ENCODE assay signal across 8 cellular contexts in genomic region chr10:118753331-118753730, GRCh38. TPM values are rescaled to one million over a fixed set of nuclear protein-coding genes. Genes with fewer than 3 reads are reported as not detected.
DNase-seq lines count a peak whose midpoint lies in the region; ATAC-seq and TF ChIP-seq lines count a peak whose summit lies in the region.

No MANE protein-coding gene starts in this region.

- H3K9me3 Mint-ChIP-seq in osteocyte (ENCODE audit: unreplicated experiment), result no peaks in the 10 kb centered on the region

- WGBS in esophagus, 2 donors, result 14 to 15% methylated on average over 5 of the region's 5 CpGs

- peak overlapping the region; percentile 77 to 90 for H3K4me3 ChIP-seq in esophagus (ENCODE audit: low read depth in 1 of 2, low read length in 2 of 2)

- H3K27ac ChIP-seq in esophagus (ENCODE audit: low read depth in 2 of 2, low read length in 1 of 2), result no peak overlapping the region

- peak overlapping the region; percentile 91 for H3K27ac Mint-ChIP-seq in osteocyte (ENCODE audit: unreplicated experiment)

- peaks cover 0 to 2% of the 10 kb centered on the region in 2 donors for H3K4me1 ChIP-seq in esophagus (ENCODE audit: control insufficient read depth in 2 of 2, insufficient read depth in 2 of 2, low read length in 1 of 2)

- peaks cover 29% of the 10 kb centered on the region for H3K4me1 Mint-ChIP-seq in osteocyte (ENCODE audit: unreplicated experiment)

- H3K4me3 Mint-ChIP-seq in osteocyte (ENCODE audit: unreplicated experiment), result peak overlapping the region; percentile 95

- no peak for TF ChIP-seq CTCF in osteocyte (IDR thresholded peaks at IDR 0.05)

- no peaks in the 10 kb centered on the region for H3K27me3 ChIP-seq in esophagus (ENCODE audit: control insufficient read depth in 1 of 2, insufficient read depth in 2 of 2, low read length in 2 of 2)

- H3K9me3 ChIP-seq in esophagus (ENCODE audit: control insufficient read depth in 2 of 2, insufficient read depth in 1 of 2, low read depth in 1 of 2, low read length in 1 of 2), result no peaks in the 10 kb centered on the region

- H3K27me3 Mint-ChIP-seq in osteocyte (ENCODE audit: unreplicated experiment), result peaks cover 6% of the 10 kb centered on the region

- peak; percentile 48 for DNase-seq in EH (ENCODE audit: low read depth)
- DNase-seq in OCI-M1 (lab: John Stamatoyannopoulos, UW), result peak; percentile 58
- no peak for DNase-seq in osteocyte (ENCODE audit: extremely low spot score, unreplicated experiment)
- no peak for DNase-seq in dedifferentiated amniotic fluid mesenchymal stem cell (ENCODE audit: extremely low spot score)

- no peak for ATAC-seq in HG03196 (IDR thresholded peaks at IDR 0.05; ENCODE audit: unreplicated experiment)
- no peak for ATAC-seq in GM18517 (IDR thresholded peaks at IDR 0.05; ENCODE audit: unreplicated experiment)
- ATAC-seq in HG02763 (IDR thresholded peaks at IDR 0.05; ENCODE audit: unreplicated experiment), result no peak

- H3K36me3 ChIP-seq in esophagus (ENCODE audit: control insufficient read depth in 2 of 2, insufficient read depth in 2 of 2, low read length in 1 of 2), result no peaks in the 10 kb centered on the region

- H3K36me3 Mint-ChIP-seq in osteocyte (ENCODE audit: unreplicated experiment), result no peaks in the 10 kb centered on the region

RNA-seq across cellular contexts. Expression of gene CACUL1, which starts 1.4 kb away (rescaled TPM):
- polyA plus RNA-seq in esophagus, result 1 to 10 TPM; 6.5 to 6.9 TPM
- total RNA-seq in osteocyte, result 34.0 and 37.5 TPM in 2 replicates

Comparison
In these comparisons a context has a peak if more than half of its experiments do, and no peak if none do; other contexts are left out.
1. DNase-seq: peak in EH (single experiment) and OCI-M1 (single experiment); none in osteocyte (single experiment) and dedifferentiated amniotic fluid mesenchymal stem cell (single experiment).